ENCODE assay signal across 8 cellular contexts in the genomic region with DNA sequence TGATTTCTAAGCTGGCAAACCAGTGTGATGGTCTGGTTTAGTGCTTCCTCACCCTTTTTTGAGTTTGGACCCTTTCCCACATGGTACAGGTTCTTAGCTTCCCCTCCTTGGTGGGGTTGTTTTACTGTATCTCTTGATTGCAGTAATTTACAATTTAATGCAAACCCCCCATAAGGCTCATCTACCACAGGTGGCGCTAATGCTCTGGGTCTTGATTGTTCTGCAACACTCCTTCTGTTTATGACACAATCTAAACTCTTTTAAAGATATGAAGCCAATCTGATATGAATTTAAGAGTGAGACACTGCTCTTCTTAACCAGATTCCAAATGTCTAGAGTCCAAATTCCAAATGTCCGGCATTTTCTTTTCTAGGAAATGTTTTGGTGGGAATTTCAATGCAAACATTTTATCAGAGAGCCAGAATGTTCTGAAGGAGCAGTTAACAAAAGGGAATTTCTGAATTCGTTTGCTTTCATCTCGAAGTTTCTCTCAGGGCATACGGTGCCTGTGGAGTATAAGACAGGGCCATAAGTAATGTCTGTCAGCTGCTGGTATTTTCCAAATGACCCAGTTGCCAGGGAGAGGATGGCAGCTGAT.
DNase-seq lines count a peak whose midpoint lies in the region; ATAC-seq and TF ChIP-seq lines count a peak whose summit lies in the region.

No MANE protein-coding gene starts in this region.

- H3K9ac ChIP-seq in HCT116 (ENCODE audit: low read length) = no peak overlapping the region

- H3K27me3 Mint-ChIP-seq in CD8-positive, alpha-beta memory T cell = no peaks in the 10 kb centered on the region
- H3K27me3 Mint-ChIP-seq in chondrocyte (ENCODE audit: low read depth) (no peaks in the 10 kb centered on the region), nephron progenitor cell (ENCODE audit: low read depth, poor library complexity) (no peaks in the 10 kb centered on the region)

- H3K27me3 ChIP-seq in CD8-positive, alpha-beta memory T cell (ENCODE audit: insufficient read depth, low read length, poor library complexity, severe bottlenecking) = no peaks in the 10 kb centered on the region
- H3K27me3 ChIP-seq in HCT116 (ENCODE audit: insufficient read depth, low read length) (no peaks in the 10 kb centered on the region), SJSA1 (replicated peaks) (no peaks in the 10 kb centered on the region)

- H4K20me1 ChIP-seq in HCT116 (ENCODE audit: insufficient read depth) = no peaks in the 10 kb centered on the region

- TF ChIP-seq POLR2A in HCT116 (IDR thresholded peaks at IDR 0.05; ENCODE audit: borderline replicate concordance, extremely low read depth, insufficient read depth, insufficient read length) = no peak

- intact Hi-C loops in HCT116 (cut with micrococcal nuclease) = loop anchor here (1.0 to 10.0 kb wide), 4 partner anchors 398 to 1128 kb away; no protein-coding TSS in a partner anchor

- DNase-seq in CD8-positive, alpha-beta memory T cell = peak in 3 of 5 donors; percentile 10 to 61 (median 11)
- DNase-seq in HCT116 (ENCODE audit: low read depth, low spot score) (no peak), SJSA1 (ENCODE audit: low read depth in 1 of 2, low spot score in 2 of 2) (peak; percentile 50 to 62), chondrocyte (ENCODE audit: low spot score) (no peak), nephron progenitor cell (no peak)

- peaks cover 20 to 27% (median 27%) of the 10 kb centered on the region in 3 donors for H3K4me1 Mint-ChIP-seq in CD8-positive, alpha-beta memory T cell
- peaks cover 4% of the 10 kb centered on the region for H3K4me1 Mint-ChIP-seq in chondrocyte (ENCODE audit: low read depth)
- H3K4me1 Mint-ChIP-seq in nephron progenitor cell = peaks cover 22% of the 10 kb centered on the region

- H3K4me3 ChIP-seq in CD8-positive, alpha-beta memory T cell (ENCODE audit: low read length) = no peak overlapping the region
- H3K4me3 ChIP-seq in HCT116 (replicated peaks in 1 of 2; ENCODE audit: low read depth in 1 of 2, low read length in 2 of 2) (no peak overlapping the region), SJSA1 (no peak overlapping the region)

- peak; percentile 86 for TF ChIP-seq RAD21 in HCT116 (IDR thresholded peaks at IDR 0.05; ENCODE audit: low read depth)

- CTCF ChIA-PET in CD8-positive, alpha-beta memory T cell (lab: Charles Lee) = interaction anchor here (0.9 kb wide), 1 partner anchor 808 kb away, joined by 3 read pairs; no protein-coding TSS in a partner anchor
- CTCF ChIA-PET in HCT116 (lab: Charles Lee) = no interaction called here

- no peaks in the 10 kb centered on the region for H3K9me3 Mint-ChIP-seq in CD8-positive, alpha-beta memory T cell
- peaks cover 6% of the 10 kb centered on the region for H3K9me3 Mint-ChIP-seq in chondrocyte (ENCODE audit: low read depth)
- peaks cover 7% of the 10 kb centered on the region for H3K9me3 Mint-ChIP-seq in nephron progenitor cell

- POLR2A ChIA-PET in CD8-positive, alpha-beta memory T cell (lab: Charles Lee) = interaction anchor here (0.6 kb wide), 1 partner anchor 15 kb away, joined by 3 read pairs; no protein-coding TSS in a partner anchor
- POLR2A ChIA-PET in HCT116 (lab: Charles Lee) = no interaction called here

- no peak overlapping the region for H2AFZ ChIP-seq in HCT116 (ENCODE audit: low read depth, low read length, poor library complexity, severe bottlenecking)

- no peak overlapping the region for H3K4me2 ChIP-seq in HCT116 (ENCODE audit: low read length)

- BruUV-seq in HCT116 (replicated peaks; lab: Mats Ljungman, UMichigan) = TSS peak; percentile 20

- no peak overlapping the region for H3K27ac ChIP-seq in CD8-positive, alpha-beta memory T cell (ENCODE audit: low read depth, low read length)
- H3K27ac ChIP-seq in HCT116 (ENCODE audit: low read depth, low read length) (no peak overlapping the region), SJSA1 (no peak overlapping the region)

- peak overlapping the region in 6 of 8 donors; percentile 38 to 91 (median 58) for H3K27ac Mint-ChIP-seq in CD8-positive, alpha-beta memory T cell
- no peak overlapping the region for H3K27ac Mint-ChIP-seq in chondrocyte (ENCODE audit: unreplicated experiment)
- no peak overlapping the region for H3K27ac Mint-ChIP-seq in nephron progenitor cell

- H3K9me2 ChIP-seq in HCT116 (ENCODE audit: insufficient read depth) = no peaks in the 10 kb centered on the region

- H3K36me3 Mint-ChIP-seq in CD8-positive, alpha-beta memory T cell = peaks cover 23 to 69% (median 29%) of the 10 kb centered on the region in 3 donors
- peaks cover 2% of the 10 kb centered on the region for H3K36me3 Mint-ChIP-seq in chondrocyte (ENCODE audit: low read depth)
- peaks cover 7% of the 10 kb centered on the region for H3K36me3 Mint-ChIP-seq in nephron progenitor cell (ENCODE audit: low read depth)

- RAD21 ChIA-PET in HCT116 (lab: Charles Lee; ENCODE audit: low non-redundant PET in 1 of 2, low total read pairs in 2 of 2, uncharacterized antibody in 2 of 2, unreplicated experiment in 2 of 2) = no interaction called here

- no peaks in the 10 kb centered on the region for H3K36me3 ChIP-seq in CD8-positive, alpha-beta memory T cell (ENCODE audit: insufficient read depth, low read length)
- H3K36me3 ChIP-seq in HCT116 (ENCODE audit: control insufficient read depth in 1 of 2, insufficient read depth in 2 of 2, low read length in 2 of 2) = no peaks in the 10 kb centered on the region; a peak in 1 of 4 replicates
- H3K36me3 ChIP-seq in SJSA1 = 0 out of 2 replicates have a peak, but pooled peaks cover 3% of the 10 kb centered on the region

- H3K9me3 ChIP-seq in CD8-positive, alpha-beta memory T cell (ENCODE audit: low read length) = no peaks in the 10 kb centered on the region
- H3K9me3 ChIP-seq in HCT116 (ENCODE audit: control insufficient read depth in 1 of 2, insufficient read depth in 1 of 2, low read depth in 1 of 2, low read length in 2 of 2) = no peaks in the 10 kb centered on the region
- H3K9me3 ChIP-seq in SJSA1 (replicated peaks) = no peaks in the 10 kb centered on the region

- no peak overlapping the region for H3K4me3 Mint-ChIP-seq in CD8-positive, alpha-beta memory T cell
- H3K4me3 Mint-ChIP-seq in chondrocyte (ENCODE audit: unreplicated experiment) (no peak overlapping the region), nephron progenitor cell (no peak overlapping the region)

- no peaks in the 10 kb centered on the region for H3K4me1 ChIP-seq in CD8-positive, alpha-beta memory T cell (ENCODE audit: insufficient read depth, low read length)
- H3K4me1 ChIP-seq in HCT116 (ENCODE audit: control insufficient read depth in 1 of 2, insufficient read depth in 2 of 2, low read length in 2 of 2) = no peaks in the 10 kb centered on the region
- H3K4me1 ChIP-seq in SJSA1 (replicated peaks) = no peaks in the 10 kb centered on the region

- ATAC-seq in HCT116 (peak; percentile 73), GM21381 (IDR thresholded peaks at IDR 0.05; ENCODE audit: unreplicated experiment) (no peak), HG02981 (IDR thresholded peaks at IDR 0.05; ENCODE audit: unreplicated experiment) (no peak), HG02610 (IDR thresholded peaks at IDR 0.05; ENCODE audit: unreplicated experiment) (no peak)

- TF ChIP-seq CTCF in HCT116 (IDR thresholded peaks at IDR 0.05 in 2 of 3, conservative IDR thresholded peaks at IDR 0.05 in 1 of 3; ENCODE audit: borderline replicate concordance in 1 of 3, insufficient read depth in 1 of 3, low read depth in 2 of 3, low read length in 2 of 3) (peak; percentile 51 to 80 (median 66); a peak in 5 of 6 replicates), chondrocyte (IDR thresholded peaks at IDR 0.05) (peak; percentile 79), nephron progenitor cell (IDR thresholded peaks at IDR 0.05) (peak; percentile 26)

- H3K79me2 ChIP-seq in HCT116 (ENCODE audit: insufficient read depth, low read length) = no peaks in the 10 kb centered on the region

TF ChIP-seq in HCT116, 20 proteins besides CTCF, POLR2A, EP300 and RAD21:
- no peak for TF ChIP-seq POLR2AphosphoS5 (IDR thresholded peaks at IDR 0.05; ENCODE audit: low read depth, low read length)
- peak; percentile 43; the same call in 1 of the 2 replicates for TF ChIP-seq CEBPB (IDR thresholded peaks at IDR 0.05; ENCODE audit: low read depth)

Comparison
In these comparisons a context has a peak if more than half of its experiments do, and no peak if none do; other contexts are left out.
1. DNase-seq: peak in CD8-positive, alpha-beta memory T cell (3 of 5) and SJSA1 (2 of 2); none in HCT116 (single experiment), chondrocyte (single experiment) and nephron progenitor cell (single experiment).
2. H3K27ac Mint-ChIP-seq: peak in CD8-positive, alpha-beta memory T cell (6 of 8); none in chondrocyte (single experiment) and nephron progenitor cell (single experiment).
3. CTCF ChIP-seq: peak in every context shown above with its lines; median percentile 79 in chondrocyte; 66 in HCT116; 26 in nephron progenitor cell.